ENCODE assay signal across 8 cellular contexts in genomic region chr11:68380786-68381622, GRCh38.
DNase-seq lines count a peak whose midpoint lies in the region; ATAC-seq, FAIRE-seq and TF ChIP-seq lines count a peak whose summit lies in the region.

No MANE protein-coding gene starts in this region.

- ATAC-seq in pancreas (peak in 3 of 4 donors; percentile 3 to 7 (median 5)), HG03139 (IDR thresholded peaks at IDR 0.05; ENCODE audit: unreplicated experiment) (no peak)

- peak overlapping the region; percentile 28 for H3K4me2 ChIP-seq in fibroblast of lung (ENCODE audit: extremely low read depth, insufficient read depth, low read length)

- intact Hi-C loops in pancreas (cut with DNase I): loop anchor here in 1 of 3 donors (10.0 kb wide), 1 partner anchor 126 kb away; no protein-coding TSS in a partner anchor

- H2AFZ ChIP-seq in fibroblast of lung (ENCODE audit: low read length): no peak overlapping the region

- H3K4me1 ChIP-seq in fibroblast of lung (ENCODE audit: control insufficient read depth, extremely low read depth, insufficient read depth, low read length) (peaks cover 20% of the 10 kb centered on the region), pancreas (peaks cover 0 to 15% (median 4%) of the 10 kb centered on the region in 3 donors)

- H3K9me3 ChIP-seq in SK-N-MC (ENCODE audit: low read depth, low read length): no peaks in the 10 kb centered on the region
- no peaks in the 10 kb centered on the region for H3K9me3 ChIP-seq in fibroblast of lung (ENCODE audit: control insufficient read depth, insufficient read depth, low read depth, low read length)
- H3K9me3 ChIP-seq in pancreas: no peaks in the 10 kb centered on the region

- H3K4me3 ChIP-seq in SK-N-MC (peak overlapping the region; percentile 55), fibroblast of lung (replicated peaks in 1 of 4; ENCODE audit: control extremely low read depth in 1 of 4, insufficient read depth in 1 of 4, low read depth in 3 of 4, low read length in 4 of 4) (peak overlapping the region in 1 of 4 experiments; percentile 14), pancreas (no peak overlapping the region), foreskin fibroblast (ENCODE audit: low read depth in 1 of 2, low read length in 2 of 2) (no peak overlapping the region)

- FAIRE-seq in pancreas (lab: Jason Lieb, UNC): no peak

- no peaks in the 10 kb centered on the region for H3K79me2 ChIP-seq in fibroblast of lung (ENCODE audit: control insufficient read depth, insufficient read depth, low read length)

- H3K27ac ChIP-seq in SK-N-MC (peak overlapping the region; percentile 12), fibroblast of lung (ENCODE audit: insufficient read depth, low read length) (peak overlapping the region; percentile 43), pancreas (peak overlapping the region in 3 of 4 donors; percentile 2 to 48 (median 8))

- DNase-seq in DMS53 treated with DMSO at 0.1 percent for 48 hours (lab: John Stamatoyannopoulos, UW; ENCODE audit: unreplicated experiment) (peak; percentile 74), SK-N-MC (ENCODE audit: low read depth, low spot score) (no peak), fibroblast of lung (ENCODE audit: low read depth in 2 of 2) (peak in 1 of 2 donors; percentile 53), pancreas (no peak), NCI-H1105 treated with DMSO at 0.1 percent for 48 hours (lab: John Stamatoyannopoulos, UW) (no peak), foreskin fibroblast (no peak), GM10248 (ENCODE audit: extremely low spot score) (no peak)

- H3K36me3 ChIP-seq in SK-N-MC (ENCODE audit: insufficient read depth, low read length) (peaks cover 6% of the 10 kb centered on the region; the same call in 1 of the 2 replicates), fibroblast of lung (ENCODE audit: control insufficient read depth, insufficient read depth, low read length) (no peaks in the 10 kb centered on the region), pancreas (no peaks in the 10 kb centered on the region)

- H3K9ac ChIP-seq in SK-N-MC (ENCODE audit: insufficient read length) (no peak overlapping the region), fibroblast of lung (ENCODE audit: insufficient read depth, low read length) (peak overlapping the region; percentile 40)

- CTCF ChIA-PET in GM10248 (lab: Yijun Ruan, JAX): interaction anchor here (0.7 to 1.6 kb wide), 6 partner anchors 10 to 174 kb away, joined by 3 to 4 read pairs (median 3); no protein-coding TSS in a partner anchor

- WGBS in pancreas, 2 donors: 80 to 83% methylated on average over 26 of the region's 26 CpGs

- H3K27me3 ChIP-seq in fibroblast of lung (ENCODE audit: control insufficient read depth, insufficient read depth, low read length): no peaks in the 10 kb centered on the region
- H3K27me3 ChIP-seq in pancreas: no peaks in the 10 kb centered on the region

- TF ChIP-seq CTCF in fibroblast of lung (conservative IDR thresholded peaks at IDR 0.05 in 1 of 2, IDR thresholded peaks at IDR 0.05 in 1 of 2; ENCODE audit: low read depth in 1 of 2, low read length in 2 of 2) (no peak), pancreas (IDR thresholded peaks at IDR 0.05) (no peak), foreskin fibroblast (IDR thresholded peaks at IDR 0.05; ENCODE audit: low read depth, low read length) (no peak), GM10248 (IDR thresholded peaks at IDR 0.05; ENCODE audit: control extremely low read depth, extremely low read depth, low read depth, missing control alignments) (no peak)

- POLR2A ChIA-PET in GM10248 (lab: Yijun Ruan, JAX): no interaction called here

- no peaks in the 10 kb centered on the region for H4K20me1 ChIP-seq in fibroblast of lung (ENCODE audit: control insufficient read depth, extremely low read depth, insufficient read depth, low read length)
